In the genomic region with DNA sequence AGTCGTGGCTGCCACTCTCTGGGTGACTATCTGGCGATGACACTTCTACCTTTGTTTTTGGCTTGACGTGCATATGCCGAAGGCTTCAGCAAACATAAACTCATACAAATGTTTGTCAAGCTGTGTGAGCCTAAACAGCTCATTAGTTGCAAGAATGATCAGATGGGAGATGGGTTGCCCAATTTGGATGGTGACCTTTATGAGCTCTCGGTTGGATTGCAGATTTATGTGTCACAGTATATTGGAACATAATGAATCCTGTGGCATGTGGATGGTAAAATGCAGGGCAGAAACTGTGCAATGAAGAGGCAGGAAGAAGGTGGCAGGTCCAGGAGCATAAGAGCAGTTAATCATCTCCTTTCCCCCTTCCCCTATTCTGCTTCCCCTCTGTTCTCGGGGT, we compare ENCODE assay signal across 19 cellular contexts.
"Had no signal": no experiment of that assay in that cellular context is flagged by ENCODE, and none has a peak within 500 bp of the region (broad histone marks: within the 10 kb centered on the region; RNA-seq: fewer than 3 reads in every experiment).

No MANE protein-coding gene starts in this region.

- DNase-seq: activated CD4-positive, alpha-beta T cell treated with anti-CD3 and anti-CD28 coated beads, Interleukin-2, amount 50 U/mL, for 1 hour; activated CD4-positive, CD25-positive, alpha-beta regulatory T cell treated with anti-CD3 and anti-CD28 coated beads, Interleukin-2, amount 50 U/mL, for 72 hours; activated CD8-positive, alpha-beta T cell treated with anti-CD3 and anti-CD28 coated beads, Interleukin-2, amount 10 ng/mL, durations not matched to agents 7 days and 5 days; activated gamma-delta T cell treated with Interleukin-2 at 50 U/mL for 16 hours; brain microvascular endothelial cell; caudate nucleus; effector memory CD8-positive, alpha-beta T cell; head of caudate nucleus; midbrain; pancreas; psoas muscle; stimulated activated CD4-positive, alpha-beta T cell treated with anti-CD3 and anti-CD28 coated beads, Interleukin-4, amount 100 ng/mL, for 24 hours; stimulated activated naive CD8-positive, alpha-beta T cell treated with anti-CD3 and anti-CD28 coated beads, Interleukin-15, Interleukin-2, amounts not matched to agents 100 U/mL and 50 U/mL, for 24 hours; upper lobe of left lung; WERI-Rb-1 had no signal

- H3K27ac Mint-ChIP-seq: activated CD8-positive, alpha-beta T cell treated with anti-CD3 and anti-CD28 coated beads, Interleukin-2, amount 10 ng/mL, durations not matched to agents 7 days and 5 days; activated naive CD4-positive, alpha-beta T cell treated with anti-CD3 and anti-CD28 coated beads, Interleukin-2, amount 50 U/mL, for 24 hours; effector memory CD8-positive, alpha-beta T cell; natural killer cell treated with Interleukin-12 subunit alpha and Interleukin-12 subunit beta and Interleukin-15 and Interleukin-18, amount 100 ng/mL, for 72 hours had no signal

- H3K36me3 Mint-ChIP-seq: natural killer cell treated with Interleukin-12 subunit alpha and Interleukin-12 subunit beta and Interleukin-15 and Interleukin-18, amount 100 ng/mL, for 72 hours had no signal

- H3K4me3 Mint-ChIP-seq: activated CD8-positive, alpha-beta T cell treated with anti-CD3 and anti-CD28 coated beads, Interleukin-2, amount 10 ng/mL, durations not matched to agents 7 days and 5 days; activated naive CD4-positive, alpha-beta T cell treated with anti-CD3 and anti-CD28 coated beads, Interleukin-2, amount 50 U/mL, for 24 hours; effector memory CD8-positive, alpha-beta T cell; natural killer cell treated with Interleukin-12 subunit alpha and Interleukin-12 subunit beta and Interleukin-15 and Interleukin-18, amount 100 ng/mL, for 72 hours had no signal

- H3K9me3 Mint-ChIP-seq: activated naive CD4-positive, alpha-beta T cell treated with anti-CD3 and anti-CD28 coated beads, Interleukin-2, amount 50 U/mL, for 24 hours; effector memory CD8-positive, alpha-beta T cell; natural killer cell treated with Interleukin-12 subunit alpha and Interleukin-12 subunit beta and Interleukin-15 and Interleukin-18, amount 100 ng/mL, for 72 hours had no signal

- ATAC-seq: activated CD8-positive, alpha-beta T cell treated with anti-CD3 and anti-CD28 coated beads, Interleukin-2, amount 10 ng/mL, durations not matched to agents 7 days and 5 days; effector memory CD8-positive, alpha-beta T cell; esophagus mucosa; gastroesophageal sphincter; psoas muscle; stimulated activated naive CD8-positive, alpha-beta T cell treated with anti-CD3 and anti-CD28 coated beads, Interleukin-15, Interleukin-2, amounts not matched to agents 100 U/mL and 50 U/mL, for 24 hours had no signal

- H3K27me3 Mint-ChIP-seq: activated naive CD4-positive, alpha-beta T cell treated with anti-CD3 and anti-CD28 coated beads, Interleukin-2, amount 50 U/mL, for 24 hours; effector memory CD8-positive, alpha-beta T cell; natural killer cell treated with Interleukin-12 subunit alpha and Interleukin-12 subunit beta and Interleukin-15 and Interleukin-18, amount 100 ng/mL, for 72 hours had no signal
